Comparison of ENCODE assay signal across 28 cellular contexts in the genomic region with DNA sequence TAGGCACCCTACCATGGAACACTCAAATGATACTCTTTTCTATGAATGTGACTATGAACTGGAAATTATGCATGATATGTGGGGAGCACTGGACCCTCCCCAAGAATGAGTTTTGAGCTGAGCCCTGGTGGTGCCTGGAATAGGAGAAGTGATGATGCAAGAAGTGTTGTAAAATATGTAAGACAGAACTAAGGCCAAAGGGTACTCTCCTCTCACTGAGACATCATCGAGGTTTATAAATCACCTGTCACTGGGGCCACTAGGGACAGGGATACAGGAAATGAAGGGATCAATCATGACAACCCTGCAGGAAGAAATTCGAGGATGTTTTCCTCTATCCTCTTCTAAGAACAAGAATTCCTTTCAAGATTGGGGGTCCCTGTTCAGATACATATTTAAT. TPM values are rescaled to one million over a fixed set of nuclear protein-coding genes. Genes with fewer than 3 reads are reported as not detected.
"Had no signal": no experiment of that assay in that cellular context is flagged by ENCODE, and none has a peak within 500 bp of the region (broad histone marks: within the 10 kb centered on the region; RNA-seq: fewer than 3 reads in every experiment).

No MANE protein-coding gene starts in this region.

- ATAC-seq: effector memory CD8-positive, alpha-beta T cell; heart right ventricle; naive thymus-derived CD4-positive, alpha-beta T cell; upper lobe of right lung had no signal

- H3K9ac ChIP-seq: parathyroid adenoma had no signal

- H3K27ac Mint-ChIP-seq: activated CD4-positive, alpha-beta memory T cell treated with anti-CD3 and anti-CD28 coated beads for 36 hours; activated naive CD4-positive, alpha-beta T cell treated with anti-CD3 and anti-CD28 coated beads, Interleukin-2, amount 10 ng/mL, durations not matched to agents 7 days and 5 days; activated naive CD8-positive, alpha-beta T cell treated with anti-CD3 and anti-CD28 coated beads, Interleukin-2, amount 10 ng/mL, durations not matched to agents 7 days and 5 days; activated T-cell treated with anti-CD3 and anti-CD28 coated beads, Interleukin-2, amount 50 U/mL, for 24 hours; effector memory CD8-positive, alpha-beta T cell; T-helper 2 cell treated with Interferon-gamma antibody and Interleukin-4, amounts not matched to agents 5 μg/mL and 100 μg/mL, for 36 hours had no signal

- H3K27ac ChIP-seq: brain microvascular endothelial cell, coronary artery, heart right ventricle, parathyroid adenoma, right atrium auricular region, suprapubic skin, tibial artery, upper lobe of right lung, VCaP had no signal

- H3K36me3 ChIP-seq: brain microvascular endothelial cell, heart right ventricle, right atrium auricular region, suprapubic skin, tibial artery, upper lobe of right lung had no signal

- H3K79me2 ChIP-seq: parathyroid adenoma had no signal

- H3K36me3 Mint-ChIP-seq: activated CD4-positive, alpha-beta memory T cell treated with anti-CD3 and anti-CD28 coated beads for 36 hours; activated naive CD4-positive, alpha-beta T cell treated with anti-CD3 and anti-CD28 coated beads, Interleukin-2, amount 10 ng/mL, durations not matched to agents 7 days and 5 days; activated naive CD8-positive, alpha-beta T cell treated with anti-CD3 and anti-CD28 coated beads, Interleukin-2, amount 10 ng/mL, durations not matched to agents 7 days and 5 days; naive thymus-derived CD4-positive, alpha-beta T cell had no signal

- H3K4me3 Mint-ChIP-seq: activated CD4-positive, alpha-beta memory T cell treated with anti-CD3 and anti-CD28 coated beads for 36 hours; activated naive CD4-positive, alpha-beta T cell treated with anti-CD3 and anti-CD28 coated beads, Interleukin-2, amount 10 ng/mL, durations not matched to agents 7 days and 5 days; activated naive CD8-positive, alpha-beta T cell treated with anti-CD3 and anti-CD28 coated beads, Interleukin-2, amount 10 ng/mL, durations not matched to agents 7 days and 5 days; activated T-cell treated with anti-CD3 and anti-CD28 coated beads, Interleukin-2, amount 50 U/mL, for 24 hours; effector memory CD8-positive, alpha-beta T cell; naive thymus-derived CD4-positive, alpha-beta T cell; neural crest cell; T-helper 2 cell treated with Interferon-gamma antibody and Interleukin-4, amounts not matched to agents 5 μg/mL and 100 μg/mL, for 36 hours had no signal

- H3K27me3 ChIP-seq: brain microvascular endothelial cell, heart right ventricle, right atrium auricular region, suprapubic skin, tibial artery, upper lobe of right lung had no signal

- H3K9me3 Mint-ChIP-seq: activated CD4-positive, alpha-beta memory T cell treated with anti-CD3 and anti-CD28 coated beads for 36 hours; activated naive CD4-positive, alpha-beta T cell treated with anti-CD3 and anti-CD28 coated beads, Interleukin-2, amount 10 ng/mL, durations not matched to agents 7 days and 5 days; activated naive CD8-positive, alpha-beta T cell treated with anti-CD3 and anti-CD28 coated beads, Interleukin-2, amount 10 ng/mL, durations not matched to agents 7 days and 5 days; activated T-cell treated with anti-CD3 and anti-CD28 coated beads, Interleukin-2, amount 50 U/mL, for 24 hours; effector memory CD8-positive, alpha-beta T cell; naive thymus-derived CD4-positive, alpha-beta T cell; neural crest cell; T-helper 2 cell treated with Interferon-gamma antibody and Interleukin-4, amounts not matched to agents 5 μg/mL and 100 μg/mL, for 36 hours had no signal

- H3K4me3 ChIP-seq: coronary artery, heart right ventricle, right atrium auricular region, suprapubic skin, tibial artery, upper lobe of right lung had no signal

- DNase-seq: activated CD4-positive, alpha-beta memory T cell treated with anti-CD3 and anti-CD28 coated beads for 36 hours; activated CD4-positive, alpha-beta T cell treated with anti-CD3 and anti-CD28 coated beads for 48 hours; activated CD8-positive, alpha-beta memory T cell treated with anti-CD3 and anti-CD28 coated beads, Interleukin-2, amount 50 U/mL, for 4 hours; activated gamma-delta T cell; activated naive CD4-positive, alpha-beta T cell treated with anti-CD3 and anti-CD28 coated beads, Interleukin-2, amount 10 ng/mL, durations not matched to agents 7 days and 5 days; activated naive CD8-positive, alpha-beta T cell treated with anti-CD3 and anti-CD28 coated beads, Interleukin-2, amount 10 ng/mL, durations not matched to agents 7 days and 5 days; activated T-cell treated with anti-CD3 and anti-CD28 coated beads, Interleukin-2, amount 50 U/mL, for 24 hours; effector memory CD8-positive, alpha-beta T cell; erythroblast; foreskin melanocyte; heart right ventricle; midbrain; naive thymus-derived CD4-positive, alpha-beta T cell; nucleus accumbens; stimulated activated CD4-positive, alpha-beta T cell treated with anti-CD3 and anti-CD28 coated beads, Interleukin-15, amount 100 ng/mL, for 24 hours; stimulated activated naive CD4-positive, alpha-beta T cell; tibial artery; upper lobe of right lung had no signal

- H3K4me1 Mint-ChIP-seq: activated naive CD4-positive, alpha-beta T cell treated with anti-CD3 and anti-CD28 coated beads, Interleukin-2, amount 10 ng/mL, durations not matched to agents 7 days and 5 days; activated naive CD8-positive, alpha-beta T cell treated with anti-CD3 and anti-CD28 coated beads, Interleukin-2, amount 10 ng/mL, durations not matched to agents 7 days and 5 days; naive thymus-derived CD4-positive, alpha-beta T cell; neural crest cell had no signal

- H3K9me3 ChIP-seq: heart right ventricle, right atrium auricular region, suprapubic skin, tibial artery, upper lobe of right lung had no signal

- H3K4me1 ChIP-seq: parathyroid adenoma, suprapubic skin, upper lobe of right lung had no signal

- H2AFZ ChIP-seq: parathyroid adenoma had no signal

RNA-seq across cellular contexts. Expression of a gene that starts 45.4 kb away (rescaled TPM):
- total RNA-seq: activated CD4-positive, alpha-beta memory T cell treated with anti-CD3 and anti-CD28 coated beads for 36 hours; activated CD8-positive, alpha-beta memory T cell treated with anti-CD3 and anti-CD28 coated beads for 36 hours; activated naive CD8-positive, alpha-beta T cell treated with anti-CD3 and anti-CD28 coated beads, Interleukin-2, amount 10 ng/mL, durations not matched to agents 7 days and 5 days; kidney epithelial cell; naive thymus-derived CD4-positive, alpha-beta T cell; upper lobe of right lung had no signal
- polyA plus RNA-seq: naive thymus-derived CD4-positive, alpha-beta T cell had no signal
